In genomic region chr3:23949784-23950183, GRCh38 we compare ENCODE assay signal across 1 cellular context.
TF ChIP-seq lines count a peak whose summit lies in the region.

No MANE protein-coding gene starts in this region.

TF ChIP-seq in GM12878, 131 proteins besides CTCF, POLR2A, EP300 and RAD21 (continues in another document):
- TF ChIP-seq FOS (IDR thresholded peaks at IDR 0.05; ENCODE audit: borderline replicate concordance, extremely low read depth, insufficient read length) (no peak), PAX5 (IDR thresholded peaks at IDR 0.05; ENCODE audit: borderline replicate concordance, low read depth, low read length) (no peak), CREM (IDR thresholded peaks at IDR 0.05; ENCODE audit: low read depth) (peak; percentile 0; the same call in 1 of the 2 replicates), IRF5 (IDR thresholded peaks at IDR 0.05; ENCODE audit: borderline replicate concordance) (no peak), SPI1 (IDR thresholded peaks at IDR 0.05; ENCODE audit: borderline replicate concordance, insufficient read depth, low read depth, low read length) (0 out of 2 replicates have a peak, but pooled peaks have one; percentile 6), YBX1 (IDR thresholded peaks at IDR 0.05) (no peak), ASH2L (IDR thresholded peaks at IDR 0.05; ENCODE audit: borderline replicate concordance, low read depth) (no peak), TBL1XR1 (IDR thresholded peaks at IDR 0.05; ENCODE audit: low read depth, low read length) (no peak), IRF3 (IDR thresholded peaks at IDR 0.05) (no peak), WRNIP1 (IDR thresholded peaks at IDR 0.05; ENCODE audit: borderline replicate concordance, low read depth, low read length) (no peak), PAX8 (IDR thresholded peaks at IDR 0.05) (no peak), TCF12 (IDR thresholded peaks at IDR 0.05; ENCODE audit: low read depth, low read length) (no peak), CHD1 (IDR thresholded peaks at IDR 0.05; ENCODE audit: low read depth, low read length) (no peak), MTA3 (IDR thresholded peaks at IDR 0.05; ENCODE audit: borderline replicate concordance, low read length) (no peak), EED (IDR thresholded peaks at IDR 0.05; ENCODE audit: low read depth) (no peak), ZNF687 (IDR thresholded peaks at IDR 0.05) (0 out of 2 replicates have a peak, but pooled peaks have one; percentile 4), SUZ12 (IDR thresholded peaks at IDR 0.05; ENCODE audit: unreplicated experiment) (no peak), CEBPB (IDR thresholded peaks at IDR 0.05; ENCODE audit: borderline replicate concordance in 1 of 2, low read depth in 2 of 2, low read length in 2 of 2) (no peak), SRF (IDR thresholded peaks at IDR 0.05; ENCODE audit: low read depth in 2 of 2, low read length in 2 of 2) (no peak), ATF2 (IDR thresholded peaks at IDR 0.05; ENCODE audit: low read length) (peak; percentile 72; the same call in 1 of the 2 replicates), SREBF2 (IDR thresholded peaks at IDR 0.05; ENCODE audit: low read length) (no peak), POLR2AphosphoS5 (IDR thresholded peaks at IDR 0.05; ENCODE audit: low read length) (no peak), NR2C2 (IDR thresholded peaks at IDR 0.05; ENCODE audit: borderline replicate concordance, control insufficient read depth, insufficient read length, low read depth) (no peak), ZBTB4 (CRISPR knock-in tag; IDR thresholded peaks at IDR 0.05) (no peak), PKNOX1 (IDR thresholded peaks at IDR 0.05) (no peak), ATF7 (IDR thresholded peaks at IDR 0.05; ENCODE audit: low read depth) (no peak), KAT2A (conservative IDR thresholded peaks at IDR 0.05; ENCODE audit: control insufficient read depth, low read depth, low read length) (no peak), HDAC2 (IDR thresholded peaks at IDR 0.05) (no peak), ZSCAN29 (IDR thresholded peaks at IDR 0.05) (no peak), TARDBP (IDR thresholded peaks at IDR 0.05; ENCODE audit: borderline replicate concordance) (no peak), IKZF1 (conservative IDR thresholded peaks at IDR 0.05) (peak; percentile 25; the same call in 1 of the 2 replicates), JUND (IDR thresholded peaks at IDR 0.05; ENCODE audit: low read depth, low read length) (no peak), STAT3 (IDR thresholded peaks at IDR 0.05; ENCODE audit: low read depth, low read length) (no peak), ZBTB40 (IDR thresholded peaks at IDR 0.05; ENCODE audit: borderline replicate concordance) (no peak), EZH2 (IDR thresholded peaks at IDR 0.05; ENCODE audit: borderline replicate concordance, control insufficient read depth, low read depth, low read length) (no peak), CBX3 (IDR thresholded peaks at IDR 0.05; ENCODE audit: borderline replicate concordance, low read depth) (no peak), RBBP5 (conservative IDR thresholded peaks at IDR 0.05) (no peak), ZNF24 (IDR thresholded peaks at IDR 0.05) (no peak), ZNF217 (IDR thresholded peaks at IDR 0.05) (no peak), SP1 (IDR thresholded peaks at IDR 0.05; ENCODE audit: low read depth, low read length) (no peak), POU2F2 (IDR thresholded peaks at IDR 0.05; ENCODE audit: borderline replicate concordance, low read depth, low read length) (no peak), RELB (IDR thresholded peaks at IDR 0.05; ENCODE audit: low read depth) (no peak), YY1 (IDR thresholded peaks at IDR 0.05; ENCODE audit: low read depth, low read length) (no peak), IRF4 (IDR thresholded peaks at IDR 0.05; ENCODE audit: low read depth, low read length) (no peak), ZNF274 (IDR thresholded peaks at IDR 0.05; ENCODE audit: insufficient read depth, insufficient read length) (no peak)
